6 cellular contexts compared by ENCODE assay signal in the genomic region with DNA sequence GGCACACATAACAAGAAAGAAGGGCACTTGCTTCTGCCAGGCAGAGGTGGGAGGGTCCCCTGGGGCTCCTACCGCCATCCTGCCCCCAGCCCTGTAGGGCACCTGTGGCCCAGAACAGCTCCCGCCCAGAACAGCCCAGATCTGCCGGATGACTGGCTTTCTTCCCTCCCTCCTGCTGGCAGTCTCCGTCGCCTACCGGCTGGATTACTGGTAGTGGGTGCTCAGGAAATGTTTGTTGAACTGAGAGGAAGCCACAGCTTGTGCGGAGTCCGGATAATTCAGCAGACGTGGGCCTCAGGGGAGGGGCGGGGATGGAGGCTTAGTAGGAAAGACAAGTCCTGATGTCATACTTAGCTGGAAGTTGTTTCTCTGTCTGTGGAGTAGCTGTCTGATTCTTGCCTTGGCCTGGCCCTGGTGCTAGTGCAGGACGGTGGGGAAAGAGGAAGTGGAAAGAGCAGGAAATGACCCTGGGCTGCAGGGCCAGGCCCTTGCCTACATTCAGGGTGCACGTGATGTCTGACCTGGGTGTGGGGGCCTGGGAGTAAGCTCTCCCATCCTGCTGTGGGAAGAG. TPM values are rescaled to one million over a fixed set of nuclear protein-coding genes. Genes with fewer than 3 reads are reported as not detected.
DNase-seq lines count a peak whose midpoint lies in the region; ATAC-seq and TF ChIP-seq lines count a peak whose summit lies in the region.

No MANE protein-coding gene starts in this region.

- peak overlapping the region; percentile 64 for H3K27ac Mint-ChIP-seq in mesothelial cell of epicardium

- H3K27ac ChIP-seq in foreskin keratinocyte, result no peak overlapping the region

- ATAC-seq in GM18519 (IDR thresholded peaks at IDR 0.05; ENCODE audit: low FRiP score, unreplicated experiment) (no peak), foreskin keratinocyte (no peak), GM18505 (IDR thresholded peaks at IDR 0.05; ENCODE audit: unreplicated experiment) (no peak)

- no peaks in the 10 kb centered on the region for H3K36me3 Mint-ChIP-seq in mesothelial cell of epicardium

- DNase-seq in Kasumi-1 (lab: John Stamatoyannopoulos, UW) (peak; percentile 92 to 95), amniotic epithelial cell (ENCODE audit: low read depth) (peak; percentile 81), mesothelial cell of epicardium (ENCODE audit: low spot score in 2 of 2, unreplicated experiment in 2 of 2) (no peak), foreskin keratinocyte (no peak)

- TF ChIP-seq POLR2A in GM18505 (IDR thresholded peaks at IDR 0.05; ENCODE audit: borderline replicate concordance, extremely low read depth, insufficient read depth, insufficient read length), result no peak

- TF ChIP-seq CTCF in mesothelial cell of epicardium (IDR thresholded peaks at IDR 0.05; ENCODE audit: unreplicated experiment), result no peak
- TF ChIP-seq CTCF in foreskin keratinocyte (conservative IDR thresholded peaks at IDR 0.05), result no peak

- no peaks in the 10 kb centered on the region for H3K27me3 ChIP-seq in foreskin keratinocyte

- H3K4me1 Mint-ChIP-seq in mesothelial cell of epicardium, result peaks cover 60% of the 10 kb centered on the region

- H3K4me3 Mint-ChIP-seq in mesothelial cell of epicardium, result no peak overlapping the region

- no peaks in the 10 kb centered on the region for H3K27me3 Mint-ChIP-seq in mesothelial cell of epicardium (ENCODE audit: low read depth)

- peaks cover 8% of the 10 kb centered on the region for H3K4me1 ChIP-seq in foreskin keratinocyte

- H3K9me3 Mint-ChIP-seq in mesothelial cell of epicardium, result no peaks in the 10 kb centered on the region

RNA-seq across cellular contexts. Expression of a gene that starts 6.7 kb away (rescaled TPM):
- total RNA-seq in mesothelial cell of epicardium (23.4 to 26.9 TPM (median 26.1 TPM) in 3 replicates), foreskin keratinocyte (48.7 and 61.7 TPM in 2 replicates)
- polyA plus RNA-seq in foreskin keratinocyte, result 21.3 and 25.0 TPM in 2 replicates

RNA-seq across cellular contexts. Expression of a gene that starts 10.5 kb away (rescaled TPM):
- total RNA-seq in mesothelial cell of epicardium (19.2 to 23.1 TPM (median 21.9 TPM) in 3 replicates), foreskin keratinocyte (15.0 and 17.8 TPM in 2 replicates)
- 16.2 and 19.1 TPM in 2 replicates for polyA plus RNA-seq in foreskin keratinocyte

RNA-seq across cellular contexts. Expression of a gene that starts 16.8 kb away (rescaled TPM):
- 0.93 TPM in 1 of 3 replicates, not detected in the others for total RNA-seq in mesothelial cell of epicardium
- not detected in 2 replicates for total RNA-seq in foreskin keratinocyte
- not detected in 2 replicates for polyA plus RNA-seq in foreskin keratinocyte

RNA-seq across cellular contexts. Expression of a gene that starts 24.0 kb away (rescaled TPM):
- total RNA-seq in mesothelial cell of epicardium (0.57 to 0.76 TPM (median 0.64 TPM) in 3 replicates), foreskin keratinocyte (0.65 and 1.5 TPM in 2 replicates)
- 1.9 and 6.6 TPM in 2 replicates for polyA plus RNA-seq in foreskin keratinocyte

RNA-seq across cellular contexts. Expression of a gene that starts 26.3 kb away (rescaled TPM):
- 9.8 to 11.5 TPM (median 10.7 TPM) in 3 replicates for total RNA-seq in mesothelial cell of epicardium
- total RNA-seq in foreskin keratinocyte, result 1.5 and 1.7 TPM in 2 replicates
- 1.6 and 2.2 TPM in 2 replicates for polyA plus RNA-seq in foreskin keratinocyte

Comparison
In these comparisons a context has a peak if more than half of its experiments do, and no peak if none do; other contexts are left out.
1. DNase-seq: peak in Kasumi-1 (2 of 2) and amniotic epithelial cell (single experiment); none in mesothelial cell of epicardium (0 of 2) and foreskin keratinocyte (0 of 2).